ENCODE assay signal across 13 cellular contexts in genomic region chr9:33750839-33751339, GRCh38. TPM values are rescaled to one million over a fixed set of nuclear protein-coding genes. Genes with fewer than 3 reads are reported as not detected.
DNase-seq lines count a peak whose midpoint lies in the region; ATAC-seq, FAIRE-seq and TF ChIP-seq lines count a peak whose summit lies in the region.
"Had no signal": no experiment of that assay in that cellular context is flagged by ENCODE, and none has a peak within 500 bp of the region (broad histone marks: within the 10 kb centered on the region; RNA-seq: fewer than 3 reads in every experiment).

No MANE protein-coding gene starts in this region.

- peaks cover 0 to 4% (median 0%) of the 10 kb centered on the region in 3 donors for H3K4me1 ChIP-seq in pancreas

- 24 to 46% methylated on average over 31 of the region's 31 CpGs for WGBS in pancreas, 2 donors

- H3K36me3 ChIP-seq in pancreas = no peaks in the 10 kb centered on the region

- H3K27ac ChIP-seq in pancreas (no peak overlapping the region), RWPE1 (no peak overlapping the region)

- intact Hi-C loops in pancreas (cut with DNase I) = no loop called here

- H3K4me3 ChIP-seq in pancreas = peak overlapping the region in 1 of 4 donors; percentile 12
- H3K4me3 ChIP-seq: GM12878 had no signal

- no peaks in the 10 kb centered on the region for H3K27me3 ChIP-seq in pancreas

- POLR2A ChIA-PET in RWPE1 (lab: Yijun Ruan, JAX; ENCODE audit: low non-redundant PET) = no interaction called here

- TF ChIP-seq CTCF in pancreas (IDR thresholded peaks at IDR 0.05) (no peak), RWPE1 (conservative IDR thresholded peaks at IDR 0.05; ENCODE audit: low read depth) (no peak)

- H3K9me3 ChIP-seq in pancreas = no peaks in the 10 kb centered on the region

- FAIRE-seq in pancreas (lab: Jason Lieb, UNC) = no peak
- FAIRE-seq: GM12878, HTR-8/SVneo had no signal

- DNase-seq in ELR (ENCODE audit: low read depth) (peak; percentile 53), pancreas (peak in 2 of 6 donors; percentile 60 to 72), RWPE1 (ENCODE audit: low spot score) (no peak), NCI-H2196 (lab: John Stamatoyannopoulos, UW; ENCODE audit: unreplicated experiment) (no peak), NCI-H1105 (lab: John Stamatoyannopoulos, UW) (no peak)
- DNase-seq: activated CD4-positive, alpha-beta T cell treated with anti-CD3 and anti-CD28 coated beads, Interleukin-2, amount 10 ng/mL, durations not matched to agents 7 days and 5 days; effector CD4-positive, alpha-beta T cell; naive B cell had no signal

- ATAC-seq in SK-N-SH treated with all-trans-retinoic acid at 6 μM for 48 hours (peak; percentile 78), esophagus mucosa (peak; percentile 21), pancreas (peak in 3 of 4 donors; percentile 11 to 37 (median 27)), GM19023 (IDR thresholded peaks at IDR 0.05; ENCODE audit: unreplicated experiment) (no peak)
- ATAC-seq: GM12878 had no signal

- CTCF ChIA-PET in RWPE1 (lab: Yijun Ruan, JAX) = no interaction called here

TF ChIP-seq in SK-N-SH treated with all-trans-retinoic acid at 6 μM for 48 hours, 23 proteins besides CTCF, POLR2A, EP300 and RAD21:
- TF ChIP-seq OSR1 (CRISPR knock-in tag; IDR thresholded peaks at IDR 0.05) (no peak), TCF4 (CRISPR knock-in tag; IDR thresholded peaks at IDR 0.05; ENCODE audit: borderline replicate concordance) (peak; percentile 54; the same call in 1 of the 2 replicates)
TF ChIP-seq in SK-N-SH treated with all-trans-retinoic acid at 6 μM for 48 hours: peak in this region for 1.

RNA-seq across cellular contexts. Expression of gene PRSS3, which starts 44.5 kb away (rescaled TPM):
- total RNA-seq in esophagus mucosa (107 TPM), pancreas (1,000 to 10,000 TPM in 3 of 6 donors, 100 to 1,000 TPM in 3; 341 to 5,218 (median 1,762) TPM)
- polyA plus RNA-seq in pancreas = 1,000 to 10,000 TPM in 1 of 2 donors, 100 to 1,000 TPM in 1; 986 to 1,801 TPM
- total RNA-seq: activated CD4-positive, alpha-beta T cell treated with anti-CD3 and anti-CD28 coated beads, Interleukin-2, amount 10 ng/mL, durations not matched to agents 7 days and 5 days had no signal
- polyA plus RNA-seq: GM12878 had no signal
